In genomic region chr14:53613404-53614253, GRCh38 we compare ENCODE assay signal across 7 cellular contexts.
A peak's percentile ranks its signal among the peaks of the same experiment; 100 is the strongest.
DNase-seq lines count a peak whose midpoint lies in the region; ATAC-seq and TF ChIP-seq lines count a peak whose summit lies in the region.

No MANE protein-coding gene starts in this region.

- peaks cover 3% of the 10 kb centered on the region for H3K27me3 Mint-ChIP-seq in type B pancreatic cell

- no peaks in the 10 kb centered on the region for H3K9me3 ChIP-seq in endocrine pancreas (ENCODE audit: control insufficient read depth, low read length)

- H3K9ac ChIP-seq in endocrine pancreas (ENCODE audit: control insufficient read depth, insufficient read depth, low read length): no peak overlapping the region

- peak overlapping the region; percentile 40 for H3K4me3 ChIP-seq in endocrine pancreas (ENCODE audit: control insufficient read depth, insufficient read depth, low read length)

- ATAC-seq in GM19023 (IDR thresholded peaks at IDR 0.05; ENCODE audit: unreplicated experiment) (peak; percentile 93), HG02870 (IDR thresholded peaks at IDR 0.05; ENCODE audit: unreplicated experiment) (peak; percentile 95)

- TF ChIP-seq CTCF in type B pancreatic cell (conservative IDR thresholded peaks at IDR 0.05): no peak

- no peaks in the 10 kb centered on the region for H3K36me3 ChIP-seq in endocrine pancreas (ENCODE audit: control insufficient read depth, insufficient read depth, low read length)

- DNase-seq in NCI-H2029 (lab: John Stamatoyannopoulos, UW): peak; percentile 44
- DNase-seq in type B pancreatic cell (ENCODE audit: extremely low spot score, unreplicated experiment): no peak
- DNase-seq in Kasumi-1 (lab: John Stamatoyannopoulos, UW): no peak
- DNase-seq in MV-4-11 (lab: John Stamatoyannopoulos, UW): no peak

- peak overlapping the region; percentile 92 for H3K27ac Mint-ChIP-seq in type B pancreatic cell

- H3K4me1 ChIP-seq in endocrine pancreas (ENCODE audit: control insufficient read depth, insufficient read depth, low read length): no peaks in the 10 kb centered on the region

- H3K36me3 Mint-ChIP-seq in type B pancreatic cell: no peaks in the 10 kb centered on the region

- H3K4me3 Mint-ChIP-seq in type B pancreatic cell: peak overlapping the region; percentile 80

- no peaks in the 10 kb centered on the region for H3K9me3 Mint-ChIP-seq in type B pancreatic cell

- peaks cover 8% of the 10 kb centered on the region for H3K4me1 Mint-ChIP-seq in type B pancreatic cell (ENCODE audit: unreplicated experiment)

- H3K27me3 ChIP-seq in endocrine pancreas (ENCODE audit: control insufficient read depth, insufficient read depth, low read length): no peaks in the 10 kb centered on the region
